ENCODE assay signal across 9 cellular contexts in genomic region chr20:1216527-1217427, GRCh38. TPM values are rescaled to one million over a fixed set of nuclear protein-coding genes. Genes with fewer than 3 reads are reported as not detected.
DNase-seq lines count a peak whose midpoint lies in the region; ATAC-seq, FAIRE-seq and TF ChIP-seq lines count a peak whose summit lies in the region.
"Not testable (repeated sequence)": the region's sequence is repeated elsewhere in the genome, so short reads cannot be mapped to it uniquely, and the experiment has no call there.
"Had no signal": no experiment of that assay in that cellular context is flagged by ENCODE, and none has a peak within 500 bp of the region (broad histone marks: within the 10 kb centered on the region; RNA-seq: fewer than 3 reads in every experiment).

No MANE protein-coding gene starts in this region.

- WGBS in HepG2 (ENCODE audit: low lambda C conversion rate) = 38% methylated on average over 19 of the region's 19 CpGs

- not testable (repeated sequence) for H3K9me3 ChIP-seq in CD4-positive, alpha-beta memory T cell (ENCODE audit: control insufficient read depth in 1 of 2, low read length in 2 of 2); HepG2 (ENCODE audit: low read length)

- not testable (repeated sequence) for H3K27me3 Mint-ChIP-seq in CD4-positive, alpha-beta memory T cell; activated CD8-positive, alpha-beta T cell treated with anti-CD3 and anti-CD28 coated beads for 36 hours; activated naive CD8-positive, alpha-beta T cell; stimulated activated naive CD8-positive, alpha-beta T cell treated with anti-CD3 and anti-CD28 coated beads, Interleukin-15, amount 100 ng/mL, for 72 hours
- peaks cover 5 to 13% of the 10 kb centered on the region in 2 donors for H3K27me3 Mint-ChIP-seq in T-cell

- not testable (repeated sequence) for H3K9ac ChIP-seq in HepG2 (ENCODE audit: insufficient read depth, low read depth, low read length)

- in situ Hi-C loops in HepG2 (cut with HindIII; ENCODE audit: extremely low pct_ligation_motif_present, low pct_unique_long_range_greater_than_20kb) = not testable (repeated sequence)

- FAIRE-seq in HepG2 (lab: Jason Lieb, UNC) = not testable (repeated sequence)

- TF ChIP-seq CTCF in activated CD8-positive, alpha-beta T cell treated with anti-CD3 and anti-CD28 coated beads for 36 hours (IDR thresholded peaks at IDR 0.05); HepG2 (CRISPR knock-in tag; IDR thresholded peaks at IDR 0.05): not testable (repeated sequence)

- not testable (repeated sequence) for TF ChIP-seq POLR2A in HepG2 (IDR thresholded peaks at IDR 0.05; ENCODE audit: insufficient read depth in 1 of 2, low read depth in 2 of 2, low read length in 2 of 2)

- H3K36me3 Mint-ChIP-seq in CD4-positive, alpha-beta memory T cell; T-cell; activated CD8-positive, alpha-beta T cell treated with anti-CD3 and anti-CD28 coated beads for 36 hours (ENCODE audit: low read depth); activated naive CD8-positive, alpha-beta T cell: not testable (repeated sequence)

- CTCF ChIA-PET in CD4-positive, alpha-beta memory T cell (lab: Charles Lee; ENCODE audit: partially characterized antibody); HepG2 (lab: Yijun Ruan, JAX; ENCODE audit: low intra/inter-chr PET ratio, low total read pairs): not testable (repeated sequence)
- CTCF ChIA-PET in T-cell (lab: Charles Lee) = interaction anchor here in 1 of 2 donors (0.6 kb wide), 1 partner anchor 293 kb away, joined by 3 read pairs; no protein-coding TSS in a partner anchor
- CTCF ChIA-PET in activated CD8-positive, alpha-beta T cell treated with anti-CD3 and anti-CD28 coated beads for 36 hours (lab: Charles Lee) = interaction anchor here (0.7 to 1.7 kb wide), 3 partner anchors 66 to 108 kb away, joined by 3 to 5 read pairs (median 3); no protein-coding TSS in a partner anchor

- H3K79me2 ChIP-seq in HepG2 (ENCODE audit: insufficient read depth, low read length) = not testable (repeated sequence)

- H3K4me3 Mint-ChIP-seq in CD4-positive, alpha-beta memory T cell = peak overlapping the region in 3 of 8 donors; percentile 30 to 47 (median 34)
- H3K4me3 Mint-ChIP-seq in T-cell = peak overlapping the region in 1 of 3 donors; percentile 66
- not testable (repeated sequence) for H3K4me3 Mint-ChIP-seq in activated CD8-positive, alpha-beta T cell treated with anti-CD3 and anti-CD28 coated beads for 36 hours
- H3K4me3 Mint-ChIP-seq in activated naive CD8-positive, alpha-beta T cell = peak overlapping the region; percentile 48
- H3K4me3 Mint-ChIP-seq in stimulated activated naive CD8-positive, alpha-beta T cell treated with anti-CD3 and anti-CD28 coated beads, Interleukin-15, amount 100 ng/mL, for 72 hours = peak overlapping the region; percentile 44 to 62

- not testable (repeated sequence) for H3K4me3 ChIP-seq in CD4-positive, alpha-beta memory T cell (ENCODE audit: low read length in 2 of 2)
- H3K4me3 ChIP-seq in HepG2 (replicated peaks in 1 of 3; ENCODE audit: insufficient read depth in 1 of 3, low read depth in 2 of 3, low read length in 3 of 3) = peak overlapping the region in 1 of 3 experiments; percentile 19; a peak in 1 of 6 replicates

- peak overlapping the region in 4 of 7 donors; percentile 17 to 82 (median 74) for H3K27ac Mint-ChIP-seq in CD4-positive, alpha-beta memory T cell
- H3K27ac Mint-ChIP-seq in T-cell = peak overlapping the region; percentile 74 to 85
- peak overlapping the region; percentile 23 for H3K27ac Mint-ChIP-seq in activated CD8-positive, alpha-beta T cell treated with anti-CD3 and anti-CD28 coated beads for 36 hours
- H3K27ac Mint-ChIP-seq in activated naive CD8-positive, alpha-beta T cell = peak overlapping the region; percentile 65
- peak overlapping the region in 1 of 2 donors; percentile 36 for H3K27ac Mint-ChIP-seq in stimulated activated naive CD8-positive, alpha-beta T cell treated with anti-CD3 and anti-CD28 coated beads, Interleukin-15, amount 100 ng/mL, for 72 hours

- POLR2A ChIA-PET in CD4-positive, alpha-beta memory T cell (lab: Charles Lee; ENCODE audit: partially characterized antibody); T-cell (lab: Charles Lee); HepG2 (lab: Yijun Ruan, JAX): not testable (repeated sequence)
- POLR2A ChIA-PET in activated CD8-positive, alpha-beta T cell treated with anti-CD3 and anti-CD28 coated beads for 36 hours (lab: Charles Lee) = interaction anchor here (1.3 kb wide), 1 partner anchor 9 kb away, joined by 4 read pairs; the partner anchor contains the start of gene RAD21L1

- not testable (repeated sequence) for ATAC-seq in T-cell (replicated peaks in 1 of 4); activated CD8-positive, alpha-beta T cell treated with anti-CD3 and anti-CD28 coated beads for 36 hours; HepG2; stimulated activated naive CD8-positive, alpha-beta T cell treated with anti-CD3 and anti-CD28 coated beads, Interleukin-15, amount 100 ng/mL, for 72 hours

- H3K27me3 ChIP-seq in CD4-positive, alpha-beta memory T cell (ENCODE audit: insufficient read depth, low read length) = not testable (repeated sequence)
- H3K27me3 ChIP-seq in HepG2 (ENCODE audit: control insufficient read depth in 1 of 2, insufficient read depth in 2 of 2, low read length in 2 of 2) = peaks cover 0 to 12% of the 10 kb centered on the region in 2 experiments; a peak in 2 of 5 replicates

- H4K20me1 ChIP-seq in HepG2 (ENCODE audit: insufficient read depth, low read length) = not testable (repeated sequence)

- H3K27ac ChIP-seq in CD4-positive, alpha-beta memory T cell (ENCODE audit: low read depth, low read length); HepG2 (ENCODE audit: extremely low read length, insufficient read depth, low read length): not testable (repeated sequence)

- TF ChIP-seq RAD21 in HepG2 (CRISPR knock-in tag; IDR thresholded peaks at IDR 0.05) = not testable (repeated sequence)

- H3K9me3 Mint-ChIP-seq in CD4-positive, alpha-beta memory T cell; T-cell; activated CD8-positive, alpha-beta T cell treated with anti-CD3 and anti-CD28 coated beads for 36 hours; activated naive CD8-positive, alpha-beta T cell (ENCODE audit: low read depth); stimulated activated naive CD8-positive, alpha-beta T cell treated with anti-CD3 and anti-CD28 coated beads, Interleukin-15, amount 100 ng/mL, for 72 hours: not testable (repeated sequence)

- H3K4me1 Mint-ChIP-seq in CD4-positive, alpha-beta memory T cell = peaks cover 19 to 28% (median 26%) of the 10 kb centered on the region in 4 donors
- H3K4me1 Mint-ChIP-seq in T-cell = peaks cover 38 to 50% (median 50%) of the 10 kb centered on the region in 3 donors
- H3K4me1 Mint-ChIP-seq in activated CD8-positive, alpha-beta T cell treated with anti-CD3 and anti-CD28 coated beads for 36 hours (ENCODE audit: low read depth) = peaks cover 33% of the 10 kb centered on the region
- H3K4me1 Mint-ChIP-seq in activated naive CD8-positive, alpha-beta T cell (ENCODE audit: low read depth) = peaks cover 43% of the 10 kb centered on the region
- H3K4me1 Mint-ChIP-seq in stimulated activated naive CD8-positive, alpha-beta T cell treated with anti-CD3 and anti-CD28 coated beads, Interleukin-15, amount 100 ng/mL, for 72 hours = peaks cover 53% of the 10 kb centered on the region

- not testable (repeated sequence) for H2AFZ ChIP-seq in HepG2 (ENCODE audit: low read length)

- peak overlapping the region; percentile 32 for H3K4me2 ChIP-seq in HepG2 (ENCODE audit: low read depth, low read length)

- TF ChIP-seq EP300 in HepG2 (IDR thresholded peaks at IDR 0.05; ENCODE audit: low read depth in 2 of 2, low read length in 2 of 2); HepG2 (CRISPR knock-in tag; IDR thresholded peaks at IDR 0.05; ENCODE audit: borderline replicate concordance): not testable (repeated sequence)

- not testable (repeated sequence) for H3K36me3 ChIP-seq in CD4-positive, alpha-beta memory T cell (ENCODE audit: insufficient read depth, low read length); HepG2 (replicated peaks in 1 of 2; ENCODE audit: control insufficient read depth in 1 of 2, insufficient read depth in 2 of 2, low read length in 2 of 2)

- peaks cover 33% of the 10 kb centered on the region for H3K4me1 ChIP-seq in CD4-positive, alpha-beta memory T cell (ENCODE audit: insufficient read depth, low read length)
- not testable (repeated sequence) for H3K4me1 ChIP-seq in HepG2 (ENCODE audit: insufficient read depth, low read length)

- DNase-seq in CD4-positive, alpha-beta memory T cell; HepG2 (ENCODE audit: low spot score); stimulated activated naive CD8-positive, alpha-beta T cell treated with anti-CD3 and anti-CD28 coated beads, Interleukin-15, amount 100 ng/mL, for 72 hours: not testable (repeated sequence)
- DNase-seq in T-cell = peak in 14 of 34 experiments; percentile 12 to 59 (median 29)
- DNase-seq in activated CD8-positive, alpha-beta T cell treated with anti-CD3 and anti-CD28 coated beads for 36 hours = peak; percentile 23

- intact Hi-C loops in CD4-positive, alpha-beta memory T cell (cut with micrococcal nuclease); HepG2 (cut with micrococcal nuclease; ENCODE audit: unreplicated experiment): not testable (repeated sequence)
- intact Hi-C loops in activated CD8-positive, alpha-beta T cell treated with anti-CD3 and anti-CD28 coated beads for 36 hours (cut with micrococcal nuclease) = loop anchor here (10.0 kb wide), 1 partner anchor 102 kb away; the partner anchor contains the start of gene PSMF1

- BruUV-seq in HepG2 (replicated peaks; lab: Mats Ljungman, UMichigan) = not testable (repeated sequence)

RNA-seq across cellular contexts. Expression of gene RAD21L1, which starts 9.1 kb away (rescaled TPM):
- total RNA-seq in CD4-positive, alpha-beta memory T cell = under 1 TPM in 1 of 2 experiments, not detected in 1; 0.78 TPM
- polyA plus RNA-seq in CD4-positive, alpha-beta memory T cell = not detected
- total RNA-seq in T-cell (1 to 10 TPM in 1 of 5 donors, under 1 TPM in 2, not detected in 2; 0.73 to 1.6 (median 0.88) TPM), HepG2 (2016; rRNA removed; fragmentation: Illumina TruSeq; extraction: Trizol) (not detected in 2 replicates)
- under 1 TPM; 0.18 to 0.25 TPM for total RNA-seq in activated CD8-positive, alpha-beta T cell treated with anti-CD3 and anti-CD28 coated beads for 36 hours
- total RNA-seq in HepG2 (2016; cell fraction: cytosol; rRNA removed; fragmentation: Illumina TruSeq; extraction: Trizol; ENCODE audit: low read depth) = not detected in 2 replicates
- not detected in 2 replicates for total RNA-seq in HepG2 (2016; cell fraction: insoluble cytoplasmic fraction; rRNA removed; fragmentation: Illumina TruSeq; extraction: Trizol)
- not detected in 2 replicates for total RNA-seq in HepG2 (2016; cell fraction: membrane; rRNA removed; fragmentation: Illumina TruSeq; extraction: Trizol)
- total RNA-seq in HepG2 (2016; cell fraction: nucleus; rRNA removed; fragmentation: Illumina TruSeq; extraction: Trizol) = not detected in 2 replicates
- polyA plus RNA-seq in HepG2 (2011; rRNA removed) = not detected in 2 replicates
- polyA plus RNA-seq in HepG2 (2011; cell fraction: cytosol; rRNA removed) = not detected in 2 replicates
- polyA plus RNA-seq in HepG2 (2011; cell fraction: nucleus; rRNA removed) = not detected in 2 replicates
- polyA plus RNA-seq in HepG2 (2012) = not detected in 2 replicates
- polyA plus RNA-seq in HepG2 (2016; cell fraction: cytosol; fragmentation: Illumina TruSeq; extraction: Trizol; ENCODE audit: low read depth) = not detected in 2 replicates
- polyA plus RNA-seq in HepG2 (2016; cell fraction: insoluble cytoplasmic fraction; fragmentation: Illumina TruSeq; extraction: Trizol; ENCODE audit: low read depth) = not detected in 2 replicates
- not detected in 2 replicates for polyA plus RNA-seq in HepG2 (2016; cell fraction: membrane; fragmentation: Illumina TruSeq; extraction: Trizol; ENCODE audit: low read depth)
- polyA plus RNA-seq in HepG2 (2016; cell fraction: nucleus; fragmentation: Illumina TruSeq; extraction: Trizol; ENCODE audit: insufficient read depth, low read depth) = not detected in 2 replicates
- polyA minus RNA-seq in HepG2 (2011; rRNA and poly(A)+ RNA removed; ENCODE audit: low replicate concordance) = not detected in 2 replicates
- not detected in 2 replicates for polyA minus RNA-seq in HepG2 (2011; cell fraction: cytosol; rRNA and poly(A)+ RNA removed)
- polyA minus RNA-seq in HepG2 (2011; cell fraction: nucleus; rRNA and poly(A)+ RNA removed) = not detected in 2 replicates
- total RNA-seq: GM23248 had no signal
- polyA plus RNA-seq: IgD-negative memory B cell had no signal

RNA-seq across cellular contexts. Expression of gene C20orf202, which starts 13.5 kb away (rescaled TPM):
- total RNA-seq in CD4-positive, alpha-beta memory T cell = under 1 TPM in 1 of 2 experiments, not detected in 1; 0.20 TPM
- under 1 TPM in 1 of 2 donors, not detected in 1; 0.18 TPM for polyA plus RNA-seq in CD4-positive, alpha-beta memory T cell
- under 1 TPM in 4 of 5 donors, not detected in 1; 0.23 to 0.41 (median 0.30) TPM for total RNA-seq in T-cell
- not detected for total RNA-seq in activated CD8-positive, alpha-beta T cell treated with anti-CD3 and anti-CD28 coated beads for 36 hours
- 0.20 TPM in 2 replicates for total RNA-seq in HepG2 (2016; rRNA removed; fragmentation: Illumina TruSeq; extraction: Trizol)
- total RNA-seq in HepG2 (2016; cell fraction: cytosol; rRNA removed; fragmentation: Illumina TruSeq; extraction: Trizol; ENCODE audit: low read depth) = 0.18 TPM in 1 of 2 replicates, not detected in the other
- total RNA-seq in HepG2 (2016; cell fraction: insoluble cytoplasmic fraction; rRNA removed; fragmentation: Illumina TruSeq; extraction: Trizol) = 0.18 and 0.19 TPM in 2 replicates
- total RNA-seq in HepG2 (2016; cell fraction: membrane; rRNA removed; fragmentation: Illumina TruSeq; extraction: Trizol) = 0.31 and 0.34 TPM in 2 replicates
- not detected in 2 replicates for total RNA-seq in HepG2 (2016; cell fraction: nucleus; rRNA removed; fragmentation: Illumina TruSeq; extraction: Trizol)
- 0.91 and 1.2 TPM in 2 replicates for polyA plus RNA-seq in HepG2 (2011; rRNA removed)
- polyA plus RNA-seq in HepG2 (2011; cell fraction: cytosol; rRNA removed) = 0.55 and 0.68 TPM in 2 replicates
- 1.9 and 2.2 TPM in 2 replicates for polyA plus RNA-seq in HepG2 (2011; cell fraction: nucleus; rRNA removed)
- 0.51 and 1.0 TPM in 2 replicates for polyA plus RNA-seq in HepG2 (2012)
- 0.15 and 0.26 TPM in 2 replicates for polyA plus RNA-seq in HepG2 (2016; cell fraction: cytosol; fragmentation: Illumina TruSeq; extraction: Trizol; ENCODE audit: low read depth)
- polyA plus RNA-seq in HepG2 (2016; cell fraction: insoluble cytoplasmic fraction; fragmentation: Illumina TruSeq; extraction: Trizol; ENCODE audit: low read depth) = 0.14 and 0.45 TPM in 2 replicates
- 0.18 and 0.36 TPM in 2 replicates for polyA plus RNA-seq in HepG2 (2016; cell fraction: membrane; fragmentation: Illumina TruSeq; extraction: Trizol; ENCODE audit: low read depth)
- polyA plus RNA-seq in HepG2 (2016; cell fraction: nucleus; fragmentation: Illumina TruSeq; extraction: Trizol; ENCODE audit: insufficient read depth, low read depth) = not detected in 2 replicates
- 0.14 TPM in 1 of 2 replicates, not detected in the other for polyA minus RNA-seq in HepG2 (2011; rRNA and poly(A)+ RNA removed; ENCODE audit: low replicate concordance)
- not detected in 2 replicates for polyA minus RNA-seq in HepG2 (2011; cell fraction: cytosol; rRNA and poly(A)+ RNA removed)
- polyA minus RNA-seq in HepG2 (2011; cell fraction: nucleus; rRNA and poly(A)+ RNA removed) = 0.77 and 0.87 TPM in 2 replicates
- total RNA-seq: GM23248 had no signal
- polyA plus RNA-seq: BJ, GM23248, IgD-negative memory B cell had no signal

RNA-seq across cellular contexts. Expression of gene TMEM74B, which starts 32.0 kb away (rescaled TPM):
- not detected for total RNA-seq in CD4-positive, alpha-beta memory T cell
- not detected for polyA plus RNA-seq in CD4-positive, alpha-beta memory T cell
- total RNA-seq in T-cell (under 1 TPM in 1 of 5 donors, not detected in 4; 0.13 TPM), HepG2 (2016; rRNA removed; fragmentation: Illumina TruSeq; extraction: Trizol) (2.9 and 4.7 TPM in 2 replicates)
- total RNA-seq in activated CD8-positive, alpha-beta T cell treated with anti-CD3 and anti-CD28 coated beads for 36 hours = 1 to 10 TPM; 1.8 to 2.2 TPM
- 3.3 and 3.9 TPM in 2 replicates for total RNA-seq in HepG2 (2016; cell fraction: cytosol; rRNA removed; fragmentation: Illumina TruSeq; extraction: Trizol; ENCODE audit: low read depth)
- total RNA-seq in HepG2 (2016; cell fraction: insoluble cytoplasmic fraction; rRNA removed; fragmentation: Illumina TruSeq; extraction: Trizol) = 2.5 and 4.3 TPM in 2 replicates
- total RNA-seq in HepG2 (2016; cell fraction: membrane; rRNA removed; fragmentation: Illumina TruSeq; extraction: Trizol) = 4.5 and 5.1 TPM in 2 replicates
- 3.5 and 6.3 TPM in 2 replicates for total RNA-seq in HepG2 (2016; cell fraction: nucleus; rRNA removed; fragmentation: Illumina TruSeq; extraction: Trizol)
- 18.4 and 25.0 TPM in 2 replicates for polyA plus RNA-seq in HepG2 (2011; rRNA removed)
- 10.2 and 16.1 TPM in 2 replicates for polyA plus RNA-seq in HepG2 (2011; cell fraction: cytosol; rRNA removed)
- polyA plus RNA-seq in HepG2 (2011; cell fraction: nucleus; rRNA removed) = 136 and 155 TPM in 2 replicates
- 12.7 and 14.7 TPM in 2 replicates for polyA plus RNA-seq in HepG2 (2012)
- polyA plus RNA-seq in HepG2 (2016; cell fraction: cytosol; fragmentation: Illumina TruSeq; extraction: Trizol; ENCODE audit: low read depth) = 3.3 and 4.2 TPM in 2 replicates
- polyA plus RNA-seq in HepG2 (2016; cell fraction: insoluble cytoplasmic fraction; fragmentation: Illumina TruSeq; extraction: Trizol; ENCODE audit: low read depth) = 2.6 and 2.9 TPM in 2 replicates
- polyA plus RNA-seq in HepG2 (2016; cell fraction: membrane; fragmentation: Illumina TruSeq; extraction: Trizol; ENCODE audit: low read depth) = 4.2 and 5.6 TPM in 2 replicates
- polyA plus RNA-seq in HepG2 (2016; cell fraction: nucleus; fragmentation: Illumina TruSeq; extraction: Trizol; ENCODE audit: insufficient read depth, low read depth) = 11.6 and 13.1 TPM in 2 replicates
- polyA minus RNA-seq in HepG2 (2011; rRNA and poly(A)+ RNA removed; ENCODE audit: low replicate concordance) = 11.3 TPM in 1 of 2 replicates, not detected in the other
- 5.0 and 6.8 TPM in 2 replicates for polyA minus RNA-seq in HepG2 (2011; cell fraction: cytosol; rRNA and poly(A)+ RNA removed)
- 12.4 and 13.4 TPM in 2 replicates for polyA minus RNA-seq in HepG2 (2011; cell fraction: nucleus; rRNA and poly(A)+ RNA removed)

RNA-seq across cellular contexts. Expression of gene SNPH, which starts 49.3 kb away (rescaled TPM):
- 10 to 100 TPM; 14.3 to 15.9 TPM for total RNA-seq in CD4-positive, alpha-beta memory T cell
- polyA plus RNA-seq in CD4-positive, alpha-beta memory T cell = 1 to 10 TPM; 2.5 to 6.6 TPM
- 10 to 100 TPM; 12.9 to 29.8 (median 23.4) TPM for total RNA-seq in T-cell
- 1 to 10 TPM; 3.7 to 4.1 TPM for total RNA-seq in activated CD8-positive, alpha-beta T cell treated with anti-CD3 and anti-CD28 coated beads for 36 hours
- total RNA-seq in HepG2 (2016; rRNA removed; fragmentation: Illumina TruSeq; extraction: Trizol) = 0.09 TPM in 1 of 2 replicates, not detected in the other
- total RNA-seq in HepG2 (2016; cell fraction: cytosol; rRNA removed; fragmentation: Illumina TruSeq; extraction: Trizol; ENCODE audit: low read depth) = not detected in 2 replicates
- total RNA-seq in HepG2 (2016; cell fraction: insoluble cytoplasmic fraction; rRNA removed; fragmentation: Illumina TruSeq; extraction: Trizol) = 0.04 TPM in 1 of 2 replicates, not detected in the other
- total RNA-seq in HepG2 (2016; cell fraction: membrane; rRNA removed; fragmentation: Illumina TruSeq; extraction: Trizol) = 0.03 TPM in 1 of 2 replicates, not detected in the other
- 0.06 TPM in 2 replicates for total RNA-seq in HepG2 (2016; cell fraction: nucleus; rRNA removed; fragmentation: Illumina TruSeq; extraction: Trizol)
- polyA plus RNA-seq in HepG2 (2011; rRNA removed) = not detected in 2 replicates
- not detected in 2 replicates for polyA plus RNA-seq in HepG2 (2011; cell fraction: cytosol; rRNA removed)
- polyA plus RNA-seq in HepG2 (2011; cell fraction: nucleus; rRNA removed) = 0.02 TPM in 1 of 2 replicates, not detected in the other
- polyA plus RNA-seq in HepG2 (2012) = not detected in 2 replicates
- not detected in 2 replicates for polyA plus RNA-seq in HepG2 (2016; cell fraction: cytosol; fragmentation: Illumina TruSeq; extraction: Trizol; ENCODE audit: low read depth)
- polyA plus RNA-seq in HepG2 (2016; cell fraction: insoluble cytoplasmic fraction; fragmentation: Illumina TruSeq; extraction: Trizol; ENCODE audit: low read depth) = not detected in 2 replicates
- polyA plus RNA-seq in HepG2 (2016; cell fraction: membrane; fragmentation: Illumina TruSeq; extraction: Trizol; ENCODE audit: low read depth) = not detected in 2 replicates
- polyA plus RNA-seq in HepG2 (2016; cell fraction: nucleus; fragmentation: Illumina TruSeq; extraction: Trizol; ENCODE audit: insufficient read depth, low read depth) = 0.12 TPM in 1 of 2 replicates, not detected in the other
- 0.02 and 0.10 TPM in 2 replicates for polyA minus RNA-seq in HepG2 (2011; rRNA and poly(A)+ RNA removed; ENCODE audit: low replicate concordance)
- polyA minus RNA-seq in HepG2 (2011; cell fraction: cytosol; rRNA and poly(A)+ RNA removed) = not detected in 2 replicates
- polyA minus RNA-seq in HepG2 (2011; cell fraction: nucleus; rRNA and poly(A)+ RNA removed) = not detected in 2 replicates
